Comparison of ENCODE assay signal across 1 cellular context in genomic region chr19:34178276-34178614, GRCh38.
TF ChIP-seq lines count a peak whose summit lies in the region.

No MANE protein-coding gene starts in this region.

TF ChIP-seq in neural cell, 6 proteins besides CTCF, POLR2A, EP300 and RAD21 (continued from another document):
- no peak for TF ChIP-seq REST (IDR thresholded peaks at IDR 0.05; ENCODE audit: borderline replicate concordance)
